In the genomic region with DNA sequence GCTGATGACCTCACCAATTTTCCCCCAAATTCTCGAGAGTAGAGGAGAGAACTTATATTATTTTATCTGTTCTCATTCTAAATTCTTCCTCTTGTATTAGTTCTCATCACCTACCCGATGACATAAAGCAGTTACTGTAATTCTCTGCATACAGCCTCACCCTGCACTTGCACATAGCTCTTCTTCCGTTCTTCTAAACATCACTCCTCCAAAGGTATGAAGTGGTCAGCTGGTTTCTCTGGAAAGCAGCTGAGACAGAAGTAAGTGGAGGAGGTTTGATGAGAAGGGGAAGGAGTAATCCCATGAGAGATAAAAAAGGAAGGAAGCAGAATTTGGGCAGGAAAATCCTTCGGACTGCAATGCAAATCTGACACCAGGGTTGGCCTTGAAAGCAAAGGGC, we compare ENCODE assay signal across 29 cellular contexts. TPM values are rescaled to one million over a fixed set of nuclear protein-coding genes. Genes with fewer than 3 reads are reported as not detected.
A peak's percentile ranks its signal among the peaks of the same experiment; 100 is the strongest.
DNase-seq lines count a peak whose midpoint lies in the region; ATAC-seq and TF ChIP-seq lines count a peak whose summit lies in the region.
"Had no signal": no experiment of that assay in that cellular context is flagged by ENCODE, and none has a peak within 500 bp of the region (broad histone marks: within the 10 kb centered on the region; RNA-seq: fewer than 3 reads in every experiment).

No MANE protein-coding gene starts in this region.

- H3K27ac ChIP-seq in cardiac muscle cell: peak overlapping the region; percentile 7
- H3K27ac ChIP-seq in heart left ventricle: no peak overlapping the region
- peak overlapping the region; percentile 52 for H3K27ac ChIP-seq in effector memory CD4-positive, alpha-beta T cell (ENCODE audit: insufficient read depth, low read length, poor library complexity, severe bottlenecking)
- H3K27ac ChIP-seq: 22Rv1, body of pancreas, gastroesophageal sphincter, hepatocyte, parathyroid adenoma, RWPE1, SJSA1, testis had no signal

- no peak for ATAC-seq in heart left ventricle
- peak; percentile 52 for ATAC-seq in omental fat pad (ENCODE audit: low FRiP score)
- ATAC-seq in SK-N-SH treated with all-trans-retinoic acid at 6 μM for 48 hours: no peak
- ATAC-seq: body of pancreas, gastroesophageal sphincter had no signal

- DNase-seq in cardiac muscle cell (ENCODE audit: low read depth in 1 of 2, low spot score in 1 of 2): no peak
- no peak for DNase-seq in heart left ventricle
- peak; percentile 57 for DNase-seq in NCI-H226
- DNase-seq in effector memory CD4-positive, alpha-beta T cell: no peak
- DNase-seq in omental fat pad (ENCODE audit: low spot score): no peak
- DNase-seq in stimulated activated CD8-positive, alpha-beta memory T cell treated with anti-CD3 and anti-CD28 coated beads, Interleukin-4, amount 100 ng/mL, for 48 hours: no peak
- DNase-seq in KG1 (lab: John Stamatoyannopoulos, UW): no peak
- DNase-seq: activated CD4-positive, alpha-beta T cell treated with anti-CD3 and anti-CD28 coated beads, Interleukin-2, amount 50 U/mL, for 4 hours; activated CD4-positive, CD25-positive, alpha-beta regulatory T cell; activated naive CD4-positive, alpha-beta T cell treated with Interleukin-2 at 50 U/mL for 16 hours; body of pancreas; cerebellar nuclear complex; NCI-H146; NCI-H446 treated with DMSO at 0.1 percent for 48 hours; NCI-H82; retina; small intestine; stimulated activated naive CD4-positive, alpha-beta T cell treated with Interleukin-2 at 50 U/mL for 16 hours; T-cell; testis had no signal

- H3K4me3 ChIP-seq in cardiac muscle cell (no peak overlapping the region), heart left ventricle (no peak overlapping the region)
- no peak overlapping the region for H3K4me3 ChIP-seq in effector memory CD4-positive, alpha-beta T cell (ENCODE audit: insufficient read depth, low read depth, low read length, poor library complexity, severe bottlenecking)
- H3K4me3 ChIP-seq: body of pancreas, gastroesophageal sphincter, HAP-1, hepatocyte, lung, SJSA1, testis had no signal

- no peak for TF ChIP-seq POLR2A in heart left ventricle (IDR thresholded peaks at IDR 0.05)

- WGBS in heart left ventricle, 4 donors: 24 to 35% (median 30%) methylated on average over 4 of the region's 4 CpGs

- TF ChIP-seq CTCF in cardiac muscle cell (IDR thresholded peaks at IDR 0.05; ENCODE audit: low read depth, low read length) (no peak), heart left ventricle (IDR thresholded peaks at IDR 0.05) (no peak), omental fat pad (IDR thresholded peaks at IDR 0.05) (no peak)

- no peaks in the 10 kb centered on the region for H3K27me3 ChIP-seq in cardiac muscle cell
- H3K27me3 ChIP-seq in heart left ventricle: no peaks in the 10 kb centered on the region
- no peaks in the 10 kb centered on the region for H3K27me3 ChIP-seq in effector memory CD4-positive, alpha-beta T cell (replicated peaks; ENCODE audit: control insufficient read depth, insufficient read depth, low read length, poor library complexity, severe bottlenecking)
- H3K27me3 ChIP-seq: body of pancreas, gastroesophageal sphincter, SJSA1, testis had no signal

- H3K4me1 ChIP-seq in cardiac muscle cell (ENCODE audit: low read depth): peaks cover 15% of the 10 kb centered on the region
- H3K4me1 ChIP-seq in heart left ventricle: peaks cover 0 to 50% (median 0%) of the 10 kb centered on the region in 12 donors
- peaks cover 24% of the 10 kb centered on the region for H3K4me1 ChIP-seq in effector memory CD4-positive, alpha-beta T cell (ENCODE audit: control insufficient read depth, insufficient read depth, low read length, poor library complexity, severe bottlenecking)
- H3K4me1 ChIP-seq: HAP-1, parathyroid adenoma had no signal

- intact Hi-C loops in heart left ventricle (cut with DNase I): no loop called here

- H3K36me3 ChIP-seq in cardiac muscle cell (no peaks in the 10 kb centered on the region), heart left ventricle (no peaks in the 10 kb centered on the region)
- H3K36me3 ChIP-seq in effector memory CD4-positive, alpha-beta T cell (ENCODE audit: control insufficient read depth, insufficient read depth, low read length): no peaks in the 10 kb centered on the region
- H3K36me3 ChIP-seq: gastroesophageal sphincter, HAP-1, SJSA1 had no signal

- H3K9me3 ChIP-seq in cardiac muscle cell (ENCODE audit: low read depth) (no peaks in the 10 kb centered on the region), heart left ventricle (no peaks in the 10 kb centered on the region)
- no peaks in the 10 kb centered on the region for H3K9me3 ChIP-seq in effector memory CD4-positive, alpha-beta T cell (ENCODE audit: control insufficient read depth, low read length)
- H3K9me3 ChIP-seq: body of pancreas, gastroesophageal sphincter, HAP-1, SJSA1, testis had no signal

TF ChIP-seq in SK-N-SH treated with all-trans-retinoic acid at 6 μM for 48 hours, 23 proteins besides CTCF, POLR2A, EP300 and RAD21:
- TF ChIP-seq SNAI2 (CRISPR knock-in tag; IDR thresholded peaks at IDR 0.05) (no peak), ESRRG (CRISPR knock-in tag; IDR thresholded peaks at IDR 0.05) (no peak)

RNA-seq across cellular contexts. Expression of gene FBXO48, which starts 39.0 kb away (rescaled TPM):
- total RNA-seq in cardiac muscle cell (0.46 and 0.66 TPM in 2 replicates), heart left ventricle (1 to 10 TPM in 6 of 9 donors, under 1 TPM in 3; 0.56 to 1.3 (median 1.1) TPM), omental fat pad (1 to 10 TPM in 1 of 4 donors, under 1 TPM in 3; 0.24 to 1.3 (median 0.80) TPM)
- polyA plus RNA-seq in cardiac muscle cell (0.50 and 1.3 TPM in 2 replicates), heart left ventricle (under 1 TPM; 0.42 to 0.46 TPM)

RNA-seq across cellular contexts. Expression of gene APLF, which starts 39.3 kb away (rescaled TPM):
- total RNA-seq in cardiac muscle cell (4.3 and 5.9 TPM in 2 replicates), heart left ventricle (1 to 10 TPM; 3.9 to 7.9 (median 5.4) TPM), omental fat pad (10 to 100 TPM in 2 of 4 donors, 1 to 10 TPM in 2; 6.0 to 12.3 (median 9.4) TPM)
- polyA plus RNA-seq in cardiac muscle cell (3.1 and 5.3 TPM in 2 replicates), heart left ventricle (under 1 TPM; 0.64 to 0.65 TPM)

Comparison
In these comparisons a context has a peak if more than half of its experiments do, and no peak if none do; other contexts are left out.
1. H3K27ac ChIP-seq: peak in cardiac muscle cell (single experiment) and effector memory CD4-positive, alpha-beta T cell (single experiment); none in heart left ventricle (0 of 12).